Comparison of ENCODE assay signal across 3 cellular contexts in genomic region chr6:131858765-131859490, GRCh38.
TF ChIP-seq lines count a peak whose summit lies in the region.

No MANE protein-coding gene starts in this region.

TF ChIP-seq in A549, 52 proteins besides CTCF, POLR2A, EP300 and RAD21:
- TF ChIP-seq MAFK (IDR thresholded peaks at IDR 0.05; ENCODE audit: partially characterized antibody) (peak; percentile 64), FOSB (CRISPR knock-in tag; IDR thresholded peaks at IDR 0.05) (no peak)

TF ChIP-seq in HCT116, 20 proteins besides CTCF, POLR2A, EP300 and RAD21:
- TF ChIP-seq SP1 (IDR thresholded peaks at IDR 0.05; ENCODE audit: low read depth) = no peak
- no peak for TF ChIP-seq SRF (IDR thresholded peaks at IDR 0.05; ENCODE audit: low read depth)
- no peak for TF ChIP-seq SIN3A (IDR thresholded peaks at IDR 0.05; ENCODE audit: low read depth)
- TF ChIP-seq ZNF274 (IDR thresholded peaks at IDR 0.05; ENCODE audit: low read depth, low read length) = no peak
- TF ChIP-seq, protein P1, sequence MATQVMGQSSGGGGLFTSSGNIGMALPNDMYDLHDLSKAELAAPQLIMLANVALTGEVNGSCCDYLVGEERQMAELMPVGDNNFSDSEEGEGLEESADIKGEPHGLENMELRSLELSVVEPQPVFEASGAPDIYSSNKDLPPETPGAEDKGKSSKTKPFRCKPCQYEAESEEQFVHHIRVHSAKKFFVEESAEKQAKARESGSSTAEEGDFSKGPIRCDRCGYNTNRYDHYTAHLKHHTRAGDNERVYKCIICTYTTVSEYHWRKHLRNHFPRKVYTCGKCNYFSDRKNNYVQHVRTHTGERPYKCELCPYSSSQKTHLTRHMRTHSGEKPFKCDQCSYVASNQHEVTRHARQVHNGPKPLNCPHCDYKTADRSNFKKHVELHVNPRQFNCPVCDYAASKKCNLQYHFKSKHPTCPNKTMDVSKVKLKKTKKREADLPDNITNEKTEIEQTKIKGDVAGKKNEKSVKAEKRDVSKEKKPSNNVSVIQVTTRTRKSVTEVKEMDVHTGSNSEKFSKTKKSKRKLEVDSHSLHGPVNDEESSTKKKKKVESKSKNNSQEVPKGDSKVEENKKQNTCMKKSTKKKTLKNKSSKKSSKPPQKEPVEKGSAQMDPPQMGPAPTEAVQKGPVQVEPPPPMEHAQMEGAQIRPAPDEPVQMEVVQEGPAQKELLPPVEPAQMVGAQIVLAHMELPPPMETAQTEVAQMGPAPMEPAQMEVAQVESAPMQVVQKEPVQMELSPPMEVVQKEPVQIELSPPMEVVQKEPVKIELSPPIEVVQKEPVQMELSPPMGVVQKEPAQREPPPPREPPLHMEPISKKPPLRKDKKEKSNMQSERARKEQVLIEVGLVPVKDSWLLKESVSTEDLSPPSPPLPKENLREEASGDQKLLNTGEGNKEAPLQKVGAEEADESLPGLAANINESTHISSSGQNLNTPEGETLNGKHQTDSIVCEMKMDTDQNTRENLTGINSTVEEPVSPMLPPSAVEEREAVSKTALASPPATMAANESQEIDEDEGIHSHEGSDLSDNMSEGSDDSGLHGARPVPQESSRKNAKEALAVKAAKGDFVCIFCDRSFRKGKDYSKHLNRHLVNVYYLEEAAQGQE (IDR thresholded peaks at IDR 0.05; ENCODE audit: low read depth) = no peak
- TF ChIP-seq YY1 (IDR thresholded peaks at IDR 0.05; ENCODE audit: extremely low read depth, insufficient replicate concordance, low read depth, low read length) = no peak
- TF ChIP-seq ELF1 (IDR thresholded peaks at IDR 0.05; ENCODE audit: borderline replicate concordance, low read depth) = no peak
- no peak for TF ChIP-seq FOSL1 (IDR thresholded peaks at IDR 0.05; ENCODE audit: low read depth)
- TF ChIP-seq JUND (IDR thresholded peaks at IDR 0.05) = no peak
- TF ChIP-seq POLR2AphosphoS5 (IDR thresholded peaks at IDR 0.05; ENCODE audit: low read depth, low read length) = no peak
- TF ChIP-seq ATF3 (IDR thresholded peaks at IDR 0.05) = no peak
- no peak for TF ChIP-seq CBX3 (IDR thresholded peaks at IDR 0.05; ENCODE audit: low read depth)
- TF ChIP-seq EZH2phosphoT487 (IDR thresholded peaks at IDR 0.05; ENCODE audit: borderline replicate concordance) = no peak
- TF ChIP-seq EGR1 (IDR thresholded peaks at IDR 0.05; ENCODE audit: low read depth) = no peak
- TF ChIP-seq ZBTB33 (IDR thresholded peaks at IDR 0.05; ENCODE audit: extremely low read depth, insufficient replicate concordance, low read length) = no peak
- TF ChIP-seq, protein P2, sequence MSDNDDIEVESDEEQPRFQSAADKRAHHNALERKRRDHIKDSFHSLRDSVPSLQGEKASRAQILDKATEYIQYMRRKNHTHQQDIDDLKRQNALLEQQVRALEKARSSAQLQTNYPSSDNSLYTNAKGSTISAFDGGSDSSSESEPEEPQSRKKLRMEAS (IDR thresholded peaks at IDR 0.05) = no peak
- no peak for TF ChIP-seq ZFX (IDR thresholded peaks at IDR 0.05)
- no peak for TF ChIP-seq EZH2 (IDR thresholded peaks at IDR 0.05)
- TF ChIP-seq CEBPB (IDR thresholded peaks at IDR 0.05; ENCODE audit: low read depth) = no peak

TF ChIP-seq in HepG2, 621 proteins besides CTCF, POLR2A, EP300 and RAD21:
- TF ChIP-seq HDAC1 (CRISPR knock-in tag; IDR thresholded peaks at IDR 0.05) (no peak), MAFF (IDR thresholded peaks at IDR 0.05; ENCODE audit: low read depth, low read length) (peak; percentile 88), MAFK (conservative IDR thresholded peaks at IDR 0.05 in 1 of 2, IDR thresholded peaks at IDR 0.05 in 1 of 2; ENCODE audit: low read length in 2 of 2) (peak; percentile 91 to 94), ARID2 (CRISPR knock-in tag; IDR thresholded peaks at IDR 0.05; ENCODE audit: borderline replicate concordance) (no peak)
